Comparison of ENCODE assay signal across 12 cellular contexts in the genomic region with DNA sequence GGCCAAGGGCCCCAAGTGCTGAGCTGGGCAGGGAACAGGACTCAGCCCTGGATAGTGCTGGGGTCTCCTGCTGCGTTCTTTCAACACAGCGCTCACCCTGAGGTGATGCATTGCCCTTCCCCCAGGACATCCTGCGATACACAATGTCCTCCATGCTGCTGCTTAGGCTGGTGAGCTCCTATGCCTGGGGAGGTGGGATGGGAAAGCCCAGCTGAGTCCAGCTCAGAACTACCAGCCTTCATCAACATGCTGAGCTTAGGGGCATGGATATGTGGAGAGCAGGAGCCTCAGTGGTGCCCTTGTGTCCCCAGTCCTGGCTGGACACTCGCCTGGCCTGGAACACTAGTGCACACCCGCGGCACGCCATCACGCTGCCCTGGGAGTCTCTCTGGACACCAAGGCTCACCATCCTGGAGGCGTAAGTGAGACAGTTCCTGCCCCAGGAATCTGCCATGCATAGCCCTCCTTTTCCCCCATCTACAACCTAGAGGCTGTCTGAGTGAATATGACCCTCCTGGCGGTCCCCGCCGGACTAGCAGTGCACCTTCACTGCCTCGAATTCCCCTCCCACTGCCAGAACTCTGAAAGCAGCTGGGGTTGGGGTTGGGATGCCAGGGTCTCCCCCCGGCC. TPM values are rescaled to one million over a fixed set of nuclear protein-coding genes. Genes with fewer than 3 reads are reported as not detected.
A peak's percentile ranks its signal among the peaks of the same experiment; 100 is the strongest.
DNase-seq lines count a peak whose midpoint lies in the region; ATAC-seq and TF ChIP-seq lines count a peak whose summit lies in the region.
"Had no signal": no experiment of that assay in that cellular context is flagged by ENCODE, and none has a peak within 500 bp of the region (broad histone marks: within the 10 kb centered on the region; RNA-seq: fewer than 3 reads in every experiment).

No MANE protein-coding gene starts in this region.

- TF ChIP-seq POLR2A in NB4 (IDR thresholded peaks at IDR 0.05; ENCODE audit: extremely low read depth, insufficient read length) = peak; percentile 18

- no peak overlapping the region for H3K4me3 ChIP-seq in NB4 (ENCODE audit: low read depth, low read length)
- H3K4me3 ChIP-seq: esophagus muscularis mucosa had no signal

- H3K4me1 Mint-ChIP-seq in stimulated activated memory B cell treated with anti-CD40 and anti-IgM and Interleukin-4, amounts not matched to agents 10 μg/mL and 1 μg/mL and 100 μg/mL, for 72 hours = peaks cover 42% of the 10 kb centered on the region

- peak; percentile 16 for ATAC-seq in Right ventricle myocardium inferior
- ATAC-seq in stimulated activated memory B cell treated with anti-CD40 and anti-IgM and Interleukin-4, amounts not matched to agents 10 μg/mL and 1 μg/mL and 100 μg/mL, for 72 hours = peak; percentile 28

- intact Hi-C loops in Right ventricle myocardium inferior (cut with DNase I) = no loop called here
- intact Hi-C loops in cardiac septum (cut with DNase I) = no loop called here

- peaks cover 16% of the 10 kb centered on the region for H3K36me3 Mint-ChIP-seq in stimulated activated memory B cell treated with anti-CD40 and anti-IgM and Interleukin-4, amounts not matched to agents 10 μg/mL and 1 μg/mL and 100 μg/mL, for 72 hours

- no peak for TF ChIP-seq CTCF in NB4 (IDR thresholded peaks at IDR 0.05; ENCODE audit: low read depth, low read length)

- H3K27ac Mint-ChIP-seq in stimulated activated memory B cell treated with anti-CD40 and anti-IgM and Interleukin-4, amounts not matched to agents 10 μg/mL and 1 μg/mL and 100 μg/mL, for 72 hours = no peak overlapping the region

- H3K9me3 Mint-ChIP-seq in stimulated activated memory B cell treated with anti-CD40 and anti-IgM and Interleukin-4, amounts not matched to agents 10 μg/mL and 1 μg/mL and 100 μg/mL, for 72 hours = no peaks in the 10 kb centered on the region

- H3K4me3 Mint-ChIP-seq in stimulated activated memory B cell treated with anti-CD40 and anti-IgM and Interleukin-4, amounts not matched to agents 10 μg/mL and 1 μg/mL and 100 μg/mL, for 72 hours = no peak overlapping the region

- DNase-seq in Right ventricle myocardium inferior (ENCODE audit: missing footprints) = no peak
- DNase-seq in cardiac septum (ENCODE audit: low spot score) = no peak
- DNase-seq in NB4 (ENCODE audit: low read depth) = no peak
- peak; percentile 38 for DNase-seq in glomerular visceral epithelial cell (ENCODE audit: extremely low spot score)
- DNase-seq in foreskin melanocyte = no peak
- no peak for DNase-seq in activated CD4-positive, alpha-beta T cell treated with anti-CD3 and anti-CD28 coated beads for 1 hour
- no peak for DNase-seq in stimulated activated CD4-positive, alpha-beta T cell treated with anti-CD3 and anti-CD28 coated beads, Interleukin-4, amount 100 ng/mL, for 4 hours
- DNase-seq: amygdala, midbrain had no signal

- H3K27me3 Mint-ChIP-seq in stimulated activated memory B cell treated with anti-CD40 and anti-IgM and Interleukin-4, amounts not matched to agents 10 μg/mL and 1 μg/mL and 100 μg/mL, for 72 hours = peaks cover 45% of the 10 kb centered on the region

RNA-seq across cellular contexts. Expression of gene ZACN, which starts 0.7 kb away (rescaled TPM):
- total RNA-seq in Right ventricle myocardium inferior (not detected), cardiac septum (not detected)
- total RNA-seq: Daoy had no signal

RNA-seq across cellular contexts. Expression of gene GALR2, which starts 5.1 kb away (rescaled TPM):
- total RNA-seq in Right ventricle myocardium inferior (not detected), cardiac septum (not detected)
- total RNA-seq: Daoy had no signal

RNA-seq across cellular contexts. Expression of gene SRP68, which starts 7.4 kb away (rescaled TPM):
- total RNA-seq in Right ventricle myocardium inferior (60.1 TPM), cardiac septum (53.9 TPM)

RNA-seq across cellular contexts. Expression of gene EXOC7, which starts 23.9 kb away (rescaled TPM):
- 70.9 TPM for total RNA-seq in Right ventricle myocardium inferior
- total RNA-seq in cardiac septum = 86.9 TPM

RNA-seq across cellular contexts. Expression of gene EVPL, which starts 52.6 kb away (rescaled TPM):
- total RNA-seq in Right ventricle myocardium inferior (0.11 TPM), cardiac septum (0.05 TPM)
